ENCODE assay signal across 9 cellular contexts in genomic region chr10:74118794-74119193, GRCh38. TPM values are rescaled to one million over a fixed set of nuclear protein-coding genes. Genes with fewer than 3 reads are reported as not detected.
DNase-seq lines count a peak whose midpoint lies in the region; ATAC-seq and TF ChIP-seq lines count a peak whose summit lies in the region.
"Had no signal": no experiment of that assay in that cellular context is flagged by ENCODE, and none has a peak within 500 bp of the region (broad histone marks: within the 10 kb centered on the region; RNA-seq: fewer than 3 reads in every experiment).

No MANE protein-coding gene starts in this region.

- ATAC-seq in effector memory CD8-positive, alpha-beta T cell (replicated peaks), result no peak

- TF ChIP-seq CTCF in Peyer's patch (IDR thresholded peaks at IDR 0.05) (no peak), neutrophil (IDR thresholded peaks at IDR 0.05) (no peak)

- no peaks in the 10 kb centered on the region for H3K4me1 ChIP-seq in Peyer's patch
- no peaks in the 10 kb centered on the region for H3K4me1 ChIP-seq in neutrophil (ENCODE audit: control insufficient read depth in 1 of 2, insufficient read depth in 1 of 2, low read depth in 1 of 2, low read length in 1 of 2)

- DNase-seq in EL (peak; percentile 28), Peyer's patch (peak in 2 of 3 donors; percentile 60 to 63), cerebellar nuclear complex (lab: John Stamatoyannopoulos, UW) (no peak), GF-D8 (lab: John Stamatoyannopoulos, UW) (no peak), NCI-H82 (lab: John Stamatoyannopoulos, UW) (no peak)
- no peak for DNase-seq in effector memory CD8-positive, alpha-beta T cell
- DNase-seq in activated CD8-positive, alpha-beta memory T cell treated with anti-CD3 and anti-CD28 coated beads for 24 hours, result no peak
- DNase-seq: NCI-H2107 had no signal

- no peak for TF ChIP-seq POLR2A in Peyer's patch (IDR thresholded peaks at IDR 0.05)

- peaks cover 7 to 12% of the 10 kb centered on the region in 2 donors for H3K4me1 Mint-ChIP-seq in effector memory CD8-positive, alpha-beta T cell (ENCODE audit: low read depth in 2 of 2)

- H3K27me3 Mint-ChIP-seq in effector memory CD8-positive, alpha-beta T cell, result no peaks in the 10 kb centered on the region

- peaks cover 0 to 92% (median 0%) of the 10 kb centered on the region in 3 donors for H3K36me3 ChIP-seq in Peyer's patch
- peaks cover 97% of the 10 kb centered on the region for H3K36me3 ChIP-seq in neutrophil

- H3K27me3 ChIP-seq in Peyer's patch (no peaks in the 10 kb centered on the region), neutrophil (no peaks in the 10 kb centered on the region)

- H3K9me3 ChIP-seq in Peyer's patch, result no peaks in the 10 kb centered on the region
- H3K9me3 ChIP-seq in neutrophil, result no peaks in the 10 kb centered on the region

- no peak overlapping the region for H3K4me3 Mint-ChIP-seq in effector memory CD8-positive, alpha-beta T cell

- no peaks in the 10 kb centered on the region for H3K9me3 Mint-ChIP-seq in effector memory CD8-positive, alpha-beta T cell

- no peak overlapping the region for H3K4me3 ChIP-seq in Peyer's patch
- no peak overlapping the region for H3K4me3 ChIP-seq in neutrophil (ENCODE audit: low read depth in 1 of 2, low read length in 1 of 2)

- peaks cover 80% of the 10 kb centered on the region for H3K36me3 Mint-ChIP-seq in effector memory CD8-positive, alpha-beta T cell (ENCODE audit: insufficient read depth)

- H3K27ac Mint-ChIP-seq in effector memory CD8-positive, alpha-beta T cell, result peak overlapping the region; percentile 86

- peak overlapping the region in 1 of 4 donors; percentile 11 for H3K27ac ChIP-seq in Peyer's patch
- peak overlapping the region; percentile 44 for H3K27ac ChIP-seq in neutrophil

RNA-seq across cellular contexts. Expression of gene AP3M1, which starts 31.8 kb away (rescaled TPM):
- 10 to 100 TPM; 17.5 to 23.2 (median 22.0) TPM for total RNA-seq in Peyer's patch

RNA-seq across cellular contexts. Expression of gene ADK, which starts 32.2 kb away (rescaled TPM):
- total RNA-seq in Peyer's patch, result 10 to 100 TPM in 3 of 4 donors, 1 to 10 TPM in 1; 7.4 to 50.3 (median 14.3) TPM

Comparison
In these comparisons a context has a peak if more than half of its experiments do, and no peak if none do; other contexts are left out.
1. DNase-seq: peak in EL (single experiment) and Peyer's patch (2 of 3); none in effector memory CD8-positive, alpha-beta T cell (0 of 3), cerebellar nuclear complex (0 of 2), GF-D8 (single experiment), activated CD8-positive, alpha-beta memory T cell treated with anti-CD3 and anti-CD28 coated beads for 24 hours (single experiment) and NCI-H82 (single experiment).